Comparison of ENCODE assay signal across 8 cellular contexts in genomic region chr10:73060738-73061635, GRCh38. TPM values are rescaled to one million over a fixed set of nuclear protein-coding genes. Genes with fewer than 3 reads are reported as not detected.
A peak's percentile ranks its signal among the peaks of the same experiment; 100 is the strongest.
DNase-seq lines count a peak whose midpoint lies in the region; ATAC-seq lines count a peak whose summit lies in the region.

No MANE protein-coding gene starts in this region.

- CTCF ChIA-PET in activated naive CD4-positive, alpha-beta T cell treated with anti-CD3 and anti-CD28 coated beads for 36 hours (lab: Charles Lee), result interaction anchor here (0.6 to 1.2 kb wide), 3 partner anchors 19 to 184 kb away, joined by 3 to 6 read pairs (median 3); no protein-coding TSS in a partner anchor

- H3K4me1 Mint-ChIP-seq in activated naive CD4-positive, alpha-beta T cell treated with anti-CD3 and anti-CD28 coated beads for 36 hours (ENCODE audit: low read depth), result peaks cover 10% of the 10 kb centered on the region
- H3K4me1 Mint-ChIP-seq in activated naive CD8-positive, alpha-beta T cell treated with anti-CD3 and anti-CD28 coated beads, Interleukin-2, amount 50 U/mL, for 24 hours, result peaks cover 20% of the 10 kb centered on the region

- no peaks in the 10 kb centered on the region for H3K9me3 Mint-ChIP-seq in activated naive CD4-positive, alpha-beta T cell treated with anti-CD3 and anti-CD28 coated beads for 36 hours
- no peaks in the 10 kb centered on the region for H3K9me3 Mint-ChIP-seq in activated naive CD8-positive, alpha-beta T cell treated with anti-CD3 and anti-CD28 coated beads, Interleukin-2, amount 50 U/mL, for 24 hours

- peak; percentile 84 for ATAC-seq in activated naive CD8-positive, alpha-beta T cell treated with anti-CD3 and anti-CD28 coated beads, Interleukin-2, amount 50 U/mL, for 24 hours
- no peak for ATAC-seq in GM19395 (IDR thresholded peaks at IDR 0.05; ENCODE audit: unreplicated experiment)

- no peak for DNase-seq in activated naive CD4-positive, alpha-beta T cell treated with anti-CD3 and anti-CD28 coated beads for 36 hours
- no peak for DNase-seq in activated naive CD4-positive, alpha-beta T cell treated with anti-CD3 and anti-CD28 coated beads, Interleukin-2, amount 50 U/mL, for 16 hours
- peak; percentile 24 for DNase-seq in NCI-H1048 (lab: John Stamatoyannopoulos, UW)
- no peak for DNase-seq in activated naive CD8-positive, alpha-beta T cell treated with anti-CD3 and anti-CD28 coated beads, Interleukin-2, amount 50 U/mL, for 24 hours
- DNase-seq in iris pigment epithelial cell (ENCODE audit: low read depth), result peak; percentile 46
- DNase-seq in stimulated activated CD4-positive, alpha-beta T cell treated with anti-CD3 and anti-CD28 coated beads, Interleukin-1b, Interleukin-23, amount 100 ng/mL, for 48 hours, result no peak
- DNase-seq in activated CD8-positive, alpha-beta memory T cell treated with anti-CD3 and anti-CD28 coated beads, Interleukin-2, amount 50 U/mL, for 4 hours, result no peak

- peaks cover 14% of the 10 kb centered on the region for H3K36me3 Mint-ChIP-seq in activated naive CD4-positive, alpha-beta T cell treated with anti-CD3 and anti-CD28 coated beads for 36 hours (ENCODE audit: low read depth)
- H3K36me3 Mint-ChIP-seq in activated naive CD8-positive, alpha-beta T cell treated with anti-CD3 and anti-CD28 coated beads, Interleukin-2, amount 50 U/mL, for 24 hours (ENCODE audit: low read depth), result peaks cover 46% of the 10 kb centered on the region

- H3K27ac Mint-ChIP-seq in activated naive CD4-positive, alpha-beta T cell treated with anti-CD3 and anti-CD28 coated beads for 36 hours, result peak overlapping the region; percentile 58
- peak overlapping the region; percentile 81 for H3K27ac Mint-ChIP-seq in activated naive CD8-positive, alpha-beta T cell treated with anti-CD3 and anti-CD28 coated beads, Interleukin-2, amount 50 U/mL, for 24 hours

- no peak overlapping the region for H3K4me3 Mint-ChIP-seq in activated naive CD4-positive, alpha-beta T cell treated with anti-CD3 and anti-CD28 coated beads for 36 hours
- H3K4me3 Mint-ChIP-seq in activated naive CD8-positive, alpha-beta T cell treated with anti-CD3 and anti-CD28 coated beads, Interleukin-2, amount 50 U/mL, for 24 hours, result no peak overlapping the region

- intact Hi-C loops in activated naive CD4-positive, alpha-beta T cell treated with anti-CD3 and anti-CD28 coated beads for 36 hours (cut with micrococcal nuclease), result loop anchor here (1.0 kb wide), 1 partner anchor 697 kb away; no protein-coding TSS in a partner anchor

- H3K27me3 Mint-ChIP-seq in activated naive CD4-positive, alpha-beta T cell treated with anti-CD3 and anti-CD28 coated beads for 36 hours (ENCODE audit: low read depth), result no peaks in the 10 kb centered on the region
- H3K27me3 Mint-ChIP-seq in activated naive CD8-positive, alpha-beta T cell treated with anti-CD3 and anti-CD28 coated beads, Interleukin-2, amount 50 U/mL, for 24 hours, result no peaks in the 10 kb centered on the region

RNA-seq across cellular contexts. Expression of gene P4HA1, which starts 35.7 kb away (rescaled TPM):
- total RNA-seq in activated naive CD4-positive, alpha-beta T cell treated with anti-CD3 and anti-CD28 coated beads for 36 hours, result 10 to 100 TPM; 15.3 to 15.9 TPM

RNA-seq across cellular contexts. Expression of gene NUDT13, which starts 49.3 kb away (rescaled TPM):
- under 1 TPM; 0.72 to 0.83 TPM for total RNA-seq in activated naive CD4-positive, alpha-beta T cell treated with anti-CD3 and anti-CD28 coated beads for 36 hours

Comparison
In these comparisons a context has a peak if more than half of its experiments do, and no peak if none do; other contexts are left out.
1. DNase-seq: peak in NCI-H1048 (single experiment) and iris pigment epithelial cell (single experiment); none in activated naive CD4-positive, alpha-beta T cell treated with anti-CD3 and anti-CD28 coated beads for 36 hours (single experiment), activated naive CD4-positive, alpha-beta T cell treated with anti-CD3 and anti-CD28 coated beads, Interleukin-2, amount 50 U/mL, for 16 hours (single experiment), activated naive CD8-positive, alpha-beta T cell treated with anti-CD3 and anti-CD28 coated beads, Interleukin-2, amount 50 U/mL, for 24 hours (single experiment), stimulated activated CD4-positive, alpha-beta T cell treated with anti-CD3 and anti-CD28 coated beads, Interleukin-1b, Interleukin-23, amount 100 ng/mL, for 48 hours (single experiment) and activated CD8-positive, alpha-beta memory T cell treated with anti-CD3 and anti-CD28 coated beads, Interleukin-2, amount 50 U/mL, for 4 hours (single experiment).